ENCODE assay signal across 20 cellular contexts in the genomic region with DNA sequence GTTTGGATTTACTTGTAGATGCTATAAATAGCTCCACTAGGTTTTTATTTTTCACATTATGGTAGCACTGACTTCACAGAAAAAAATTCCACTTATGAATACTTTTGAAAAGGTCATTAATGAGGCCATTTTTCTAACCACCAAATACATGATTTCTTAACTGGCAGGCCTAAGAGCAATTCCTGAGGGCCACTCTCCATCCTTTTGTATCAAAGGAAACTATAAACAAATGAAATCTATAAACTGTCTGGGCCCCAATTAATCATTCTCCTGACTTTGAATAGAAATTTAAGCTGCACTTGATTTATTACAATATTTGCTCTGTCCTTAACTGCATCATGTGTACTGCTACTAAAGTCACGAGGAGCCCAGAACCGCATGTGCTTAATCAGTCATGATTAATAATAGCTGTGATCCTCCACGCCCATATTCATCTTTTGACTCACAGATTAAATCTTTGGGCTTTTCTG. TPM values are rescaled to one million over a fixed set of nuclear protein-coding genes. Genes with fewer than 3 reads are reported as not detected.
A peak's percentile ranks its signal among the peaks of the same experiment; 100 is the strongest.
DNase-seq lines count a peak whose midpoint lies in the region; ATAC-seq and TF ChIP-seq lines count a peak whose summit lies in the region.
"Had no signal": no experiment of that assay in that cellular context is flagged by ENCODE, and none has a peak within 500 bp of the region (broad histone marks: within the 10 kb centered on the region; RNA-seq: fewer than 3 reads in every experiment).

No MANE protein-coding gene starts in this region.

- H3K36me3 Mint-ChIP-seq in CD4-positive, alpha-beta T cell (ENCODE audit: low read depth): peaks cover 9% of the 10 kb centered on the region

- H3K4me1 Mint-ChIP-seq in CD4-positive, alpha-beta T cell (ENCODE audit: low read depth): peaks cover 20% of the 10 kb centered on the region
- H3K4me1 Mint-ChIP-seq: central memory CD8-positive, alpha-beta T cell had no signal

- no peak for TF ChIP-seq CTCF in VCaP (conservative IDR thresholded peaks at IDR 0.05)
- TF ChIP-seq CTCF in retinal pigment epithelial cell (conservative IDR thresholded peaks at IDR 0.05; ENCODE audit: low read depth, low read length): no peak
- no peak for TF ChIP-seq CTCF in CD4-positive, alpha-beta T cell (IDR thresholded peaks at IDR 0.05)

- intact Hi-C loops in CD4-positive, alpha-beta T cell (cut with DNase I, micrococcal nuclease): loop anchor here in 1 of 2 experiments (5.0 kb wide), 1 partner anchor 44 kb away; no protein-coding TSS in a partner anchor

- peaks cover 11% of the 10 kb centered on the region for H3K9me3 ChIP-seq in CD4-positive, alpha-beta T cell (ENCODE audit: control insufficient read depth, low read length)
- H3K9me3 ChIP-seq: SJSA1 had no signal

- CTCF ChIA-PET in CD4-positive, alpha-beta T cell (lab: Charles Lee): interaction anchor here (0.6 kb wide), 1 partner anchor 11 kb away, joined by 3 read pairs; no protein-coding TSS in a partner anchor

- ATAC-seq in CD4-positive, alpha-beta T cell (ENCODE audit: poor library complexity): no peak
- ATAC-seq: heart right ventricle had no signal

- no peak overlapping the region for H3K4me3 ChIP-seq in retinal pigment epithelial cell (ENCODE audit: low read length)
- H3K4me3 ChIP-seq: heart right ventricle, pancreas, SJSA1, spleen, upper lobe of left lung had no signal

- peaks cover 9% of the 10 kb centered on the region for H3K9me3 Mint-ChIP-seq in CD4-positive, alpha-beta T cell

- H3K27ac ChIP-seq in VCaP: peak overlapping the region; percentile 55
- no peak overlapping the region for H3K27ac ChIP-seq in CD4-positive, alpha-beta T cell (ENCODE audit: low read depth, low read length)
- H3K27ac ChIP-seq: heart right ventricle, pancreas, SJSA1, spleen, upper lobe of left lung had no signal

- POLR2A ChIA-PET in CD4-positive, alpha-beta T cell (lab: Charles Lee): interaction anchor here (3.6 kb wide), 1 partner anchor 25 kb away, joined by 24 read pairs; a partner anchor contains a TSS

- H3K27me3 ChIP-seq in CD4-positive, alpha-beta T cell (ENCODE audit: control insufficient read depth, insufficient read depth, low read length): no peaks in the 10 kb centered on the region
- H3K27me3 ChIP-seq: heart right ventricle, pancreas, SJSA1, spleen, upper lobe of left lung had no signal

- no peak overlapping the region for H3K4me3 Mint-ChIP-seq in CD4-positive, alpha-beta T cell
- H3K4me3 Mint-ChIP-seq: activated naive CD8-positive, alpha-beta T cell treated with anti-CD3 and anti-CD28 coated beads for 36 hours; central memory CD8-positive, alpha-beta T cell; endodermal cell had no signal

- no peak overlapping the region for H3K27ac Mint-ChIP-seq in CD4-positive, alpha-beta T cell
- H3K27ac Mint-ChIP-seq: activated naive CD8-positive, alpha-beta T cell treated with anti-CD3 and anti-CD28 coated beads for 36 hours; endodermal cell had no signal

- peaks cover 8% of the 10 kb centered on the region for H3K27me3 Mint-ChIP-seq in CD4-positive, alpha-beta T cell
- H3K27me3 Mint-ChIP-seq: activated naive CD8-positive, alpha-beta T cell treated with anti-CD3 and anti-CD28 coated beads for 36 hours had no signal

- peak; percentile 2 for DNase-seq in NCI-H146 (lab: John Stamatoyannopoulos, UW)
- no peak for DNase-seq in NCI-H146 treated with DMSO at 0.1 percent for 48 hours (lab: John Stamatoyannopoulos, UW; ENCODE audit: unreplicated experiment)
- DNase-seq in fibroblast of peridontal ligament (ENCODE audit: extremely low read depth): peak; percentile 38
- peak; percentile 84 for DNase-seq in retinal pigment epithelial cell (ENCODE audit: low read depth)
- no peak for DNase-seq in AML-193 (lab: John Stamatoyannopoulos, UW)
- no peak for DNase-seq in NCI-H748 (lab: John Stamatoyannopoulos, UW; ENCODE audit: unreplicated experiment)
- DNase-seq in CD4-positive, alpha-beta T cell: no peak
- DNase-seq: activated CD4-positive, alpha-beta T cell treated with anti-CD3 and anti-CD28 coated beads, Interleukin-2, amount 50 U/mL, for 1 hour; activated naive CD8-positive, alpha-beta T cell treated with anti-CD3 and anti-CD28 coated beads for 36 hours; endodermal cell; heart right ventricle; Kasumi-1; NCI-H1694 treated with DMSO at 0.1 percent for 48 hours; pancreas; spleen; stimulated activated naive CD4-positive, alpha-beta T cell treated with Interleukin-2 at 50 U/mL for 16 hours; upper lobe of left lung had no signal

RNA-seq across cellular contexts. Expression of a gene that starts 25.1 kb away (rescaled TPM):
- 10 to 100 TPM; 41.2 to 42.0 TPM for total RNA-seq in CD4-positive, alpha-beta T cell

Comparison
In these comparisons a context has a peak if more than half of its experiments do, and no peak if none do; other contexts are left out.
1. DNase-seq: peak in NCI-H146 (single experiment), fibroblast of peridontal ligament (single experiment) and retinal pigment epithelial cell (single experiment); none in NCI-H146 treated with DMSO at 0.1 percent for 48 hours (single experiment), AML-193 (0 of 2), NCI-H748 (single experiment) and CD4-positive, alpha-beta T cell (0 of 10).